ENCODE assay signal across 15 cellular contexts in genomic region chr3:21672303-21672702, GRCh38.
DNase-seq lines count a peak whose midpoint lies in the region; ATAC-seq, FAIRE-seq and TF ChIP-seq lines count a peak whose summit lies in the region.
"Had no signal": no experiment of that assay in that cellular context is flagged by ENCODE, and none has a peak within 500 bp of the region (broad histone marks: within the 10 kb centered on the region; RNA-seq: fewer than 3 reads in every experiment).

No MANE protein-coding gene starts in this region.

- peaks cover 14% of the 10 kb centered on the region for H3K4me1 Mint-ChIP-seq in astrocyte (ENCODE audit: low read depth, unreplicated experiment)

- H3K27me3 Mint-ChIP-seq in astrocyte (ENCODE audit: low read depth, unreplicated experiment) = no peaks in the 10 kb centered on the region
- H3K27me3 Mint-ChIP-seq: effector memory CD8-positive, alpha-beta T cell had no signal

- no peak for TF ChIP-seq CTCF in astrocyte (IDR thresholded peaks at IDR 0.05; ENCODE audit: insufficient read depth, low read depth, low read length)

- ATAC-seq in GM18868 (IDR thresholded peaks at IDR 0.05; ENCODE audit: unreplicated experiment) = no peak
- ATAC-seq: effector memory CD8-positive, alpha-beta T cell had no signal

- H3K27ac ChIP-seq in ACC112 (ENCODE audit: low read depth, low read length) = peak overlapping the region; percentile 91
- peak overlapping the region; percentile 72 for H3K27ac ChIP-seq in astrocyte (ENCODE audit: low read depth, low read length)
- no peak overlapping the region for H3K27ac ChIP-seq in caudate nucleus (ENCODE audit: low read depth, low read length)
- H3K27ac ChIP-seq: parathyroid adenoma had no signal

- H3K4me1 ChIP-seq in ACC112 (ENCODE audit: control insufficient read depth, insufficient read depth, low read length, unreplicated experiment) = peaks cover 25% of the 10 kb centered on the region
- peaks cover 15% of the 10 kb centered on the region for H3K4me1 ChIP-seq in astrocyte (ENCODE audit: insufficient read depth, low read length)
- H3K4me1 ChIP-seq: parathyroid adenoma had no signal

- FAIRE-seq in astrocyte (lab: Jason Lieb, UNC) = peak; percentile 99

- no peak overlapping the region for H3K9ac ChIP-seq in astrocyte (ENCODE audit: low read length)
- H3K9ac ChIP-seq: parathyroid adenoma had no signal

- H3K79me2 ChIP-seq in ACC112 (ENCODE audit: control insufficient read depth, insufficient read depth, low read length, unreplicated experiment) (no peaks in the 10 kb centered on the region), astrocyte (ENCODE audit: insufficient read depth, low read length) (no peaks in the 10 kb centered on the region)
- H3K79me2 ChIP-seq: parathyroid adenoma had no signal

- no peaks in the 10 kb centered on the region for H3K9me3 ChIP-seq in astrocyte (ENCODE audit: insufficient read depth, low read depth, low read length)

- no peaks in the 10 kb centered on the region for H4K20me1 ChIP-seq in astrocyte (ENCODE audit: insufficient read depth, low read length)

- H3K36me3 ChIP-seq in ACC112 (ENCODE audit: insufficient read depth, low read length) (no peaks in the 10 kb centered on the region), astrocyte (ENCODE audit: insufficient read depth, low read length) (no peaks in the 10 kb centered on the region)

- no peak overlapping the region for H3K4me3 Mint-ChIP-seq in astrocyte (ENCODE audit: unreplicated experiment)
- H3K4me3 Mint-ChIP-seq: effector memory CD8-positive, alpha-beta T cell had no signal

- H3K4me3 ChIP-seq in ACC112 (ENCODE audit: low read depth, low read length) (peak overlapping the region; percentile 10; the same call in 1 of the 2 replicates), astrocyte (ENCODE audit: insufficient read depth, low read depth, low read length) (no peak overlapping the region)

- peak overlapping the region; percentile 83 for H3K27ac Mint-ChIP-seq in astrocyte (ENCODE audit: unreplicated experiment)
- H3K27ac Mint-ChIP-seq: effector memory CD8-positive, alpha-beta T cell had no signal

- H2AFZ ChIP-seq in ACC112 (ENCODE audit: low read length, unreplicated experiment) (peak overlapping the region; percentile 58), astrocyte (ENCODE audit: low read depth, low read length) (no peak overlapping the region)
- H2AFZ ChIP-seq: parathyroid adenoma had no signal

- H3K4me2 ChIP-seq in astrocyte (ENCODE audit: low read length) = peak overlapping the region; percentile 50

- H3K27me3 ChIP-seq in ACC112 (ENCODE audit: insufficient read depth, low read length) (no peaks in the 10 kb centered on the region), astrocyte (ENCODE audit: insufficient read depth, low read length) (no peaks in the 10 kb centered on the region)

- H3K36me3 Mint-ChIP-seq in astrocyte (ENCODE audit: low read depth, unreplicated experiment) = no peaks in the 10 kb centered on the region

- no peaks in the 10 kb centered on the region for H3K9me3 Mint-ChIP-seq in astrocyte (ENCODE audit: unreplicated experiment)

- DNase-seq in HS-5 (ENCODE audit: low read depth) (peak; percentile 95), astrocyte (ENCODE audit: low read depth) (peak; percentile 98), islet precursor cell (peak; percentile 68), caudate nucleus (lab: John Stamatoyannopoulos, UW) (no peak), cerebellar nuclear complex (lab: John Stamatoyannopoulos, UW) (no peak)
- DNase-seq in stimulated activated CD4-positive, alpha-beta T cell treated with anti-CD3 and anti-CD28 coated beads, Interleukin-4, amount 100 ng/mL, for 4 hours = no peak
- DNase-seq: activated CD4-positive, alpha-beta T cell treated with anti-CD3 and anti-CD28 coated beads for 4 hours; activated naive CD4-positive, alpha-beta T cell; effector memory CD8-positive, alpha-beta T cell; GOT3; left cardiac atrium; SHP77 had no signal

Comparison
In these comparisons a context has a peak if more than half of its experiments do, and no peak if none do; other contexts are left out.
1. DNase-seq: peak in HS-5 (single experiment), astrocyte (single experiment) and islet precursor cell (single experiment); none in stimulated activated CD4-positive, alpha-beta T cell treated with anti-CD3 and anti-CD28 coated beads, Interleukin-4, amount 100 ng/mL, for 4 hours (0 of 2), caudate nucleus (0 of 61) and cerebellar nuclear complex (0 of 2).